In genomic region chr3:115503386-115503785, GRCh38 we compare ENCODE assay signal across 12 cellular contexts.
"Had no signal": no experiment of that assay in that cellular context is flagged by ENCODE, and none has a peak within 500 bp of the region (broad histone marks: within the 10 kb centered on the region; RNA-seq: fewer than 3 reads in every experiment).

No MANE protein-coding gene starts in this region.

- H3K27ac ChIP-seq: thoracic aorta, WERI-Rb-1 had no signal

- H3K9me3 ChIP-seq: thoracic aorta had no signal

- H3K9me3 Mint-ChIP-seq: activated CD4-positive, alpha-beta memory T cell treated with anti-CD3 and anti-CD28 coated beads for 36 hours; activated T-cell treated with anti-CD3 and anti-CD28 coated beads, Interleukin-2, amount 50 U/mL, for 24 hours; stimulated activated effector memory CD8-positive, alpha-beta T cell treated with anti-CD3 and anti-CD28 coated beads, Interleukin-12 subunit alpha, Interleukin-12 subunit beta, amount 100 ng/mL, for 72 hours had no signal

- H3K4me3 ChIP-seq: thoracic aorta had no signal

- H3K4me3 Mint-ChIP-seq: activated CD4-positive, alpha-beta memory T cell treated with anti-CD3 and anti-CD28 coated beads for 36 hours; activated CD8-positive, alpha-beta memory T cell treated with anti-CD3 and anti-CD28 coated beads, Interleukin-2, amount 10 ng/mL, durations not matched to agents 7 days and 5 days; activated T-cell treated with anti-CD3 and anti-CD28 coated beads, Interleukin-2, amount 50 U/mL, for 24 hours; stimulated activated effector memory CD8-positive, alpha-beta T cell treated with anti-CD3 and anti-CD28 coated beads, Interleukin-12 subunit alpha, Interleukin-12 subunit beta, amount 100 ng/mL, for 72 hours had no signal

- H3K4me1 Mint-ChIP-seq: activated CD8-positive, alpha-beta memory T cell treated with anti-CD3 and anti-CD28 coated beads, Interleukin-2, amount 10 ng/mL, durations not matched to agents 7 days and 5 days; stimulated activated effector memory CD8-positive, alpha-beta T cell treated with anti-CD3 and anti-CD28 coated beads, Interleukin-12 subunit alpha, Interleukin-12 subunit beta, amount 100 ng/mL, for 72 hours had no signal

- H3K36me3 Mint-ChIP-seq: activated CD4-positive, alpha-beta memory T cell treated with anti-CD3 and anti-CD28 coated beads for 36 hours; activated CD8-positive, alpha-beta memory T cell treated with anti-CD3 and anti-CD28 coated beads, Interleukin-2, amount 10 ng/mL, durations not matched to agents 7 days and 5 days; stimulated activated effector memory CD8-positive, alpha-beta T cell treated with anti-CD3 and anti-CD28 coated beads, Interleukin-12 subunit alpha, Interleukin-12 subunit beta, amount 100 ng/mL, for 72 hours had no signal

- H3K36me3 ChIP-seq: thoracic aorta, WERI-Rb-1 had no signal

- H3K27ac Mint-ChIP-seq: activated CD4-positive, alpha-beta memory T cell treated with anti-CD3 and anti-CD28 coated beads for 36 hours; activated CD8-positive, alpha-beta memory T cell treated with anti-CD3 and anti-CD28 coated beads, Interleukin-2, amount 10 ng/mL, durations not matched to agents 7 days and 5 days; activated T-cell treated with anti-CD3 and anti-CD28 coated beads, Interleukin-2, amount 50 U/mL, for 24 hours; stimulated activated effector memory CD8-positive, alpha-beta T cell treated with anti-CD3 and anti-CD28 coated beads, Interleukin-12 subunit alpha, Interleukin-12 subunit beta, amount 100 ng/mL, for 72 hours had no signal

- DNase-seq: activated CD4-positive, alpha-beta memory T cell treated with anti-CD3 and anti-CD28 coated beads for 36 hours; activated CD8-positive, alpha-beta memory T cell treated with anti-CD3 and anti-CD28 coated beads, Interleukin-2, amount 10 ng/mL, durations not matched to agents 7 days and 5 days; activated naive CD4-positive, alpha-beta T cell treated with anti-CD3 and anti-CD28 coated beads, Interleukin-2, amount 50 U/mL, for 16 hours; activated T-cell treated with anti-CD3 and anti-CD28 coated beads, Interleukin-2, amount 50 U/mL, for 24 hours; erythroblast; left colon; mammary epithelial cell; posterior cingulate gyrus; retina; WERI-Rb-1 had no signal
